17 cellular contexts compared by ENCODE assay signal in genomic region chr5:172593721-172594120, GRCh38. TPM values are rescaled to one million over a fixed set of nuclear protein-coding genes. Genes with fewer than 3 reads are reported as not detected.
DNase-seq lines count a peak whose midpoint lies in the region; ATAC-seq lines count a peak whose summit lies in the region.
"Had no signal": no experiment of that assay in that cellular context is flagged by ENCODE, and none has a peak within 500 bp of the region (broad histone marks: within the 10 kb centered on the region; RNA-seq: fewer than 3 reads in every experiment).

No MANE protein-coding gene starts in this region.

- DNase-seq in cardiac septum (ENCODE audit: low spot score) (peak; percentile 27), left ventricle myocardium superior (no peak), mesenteric fat pad (ENCODE audit: low spot score) (peak; percentile 51), posterior vena cava (ENCODE audit: low spot score) (peak; percentile 38), NCI-H1092 (lab: John Stamatoyannopoulos, UW) (no peak), hippocampal formation (lab: John Stamatoyannopoulos, UW) (no peak)
- DNase-seq: 8988T; ACHN; AML-193; BE2C; Caco-2; CD4-positive, CD25-positive, alpha-beta regulatory T cell; CD8-positive, alpha-beta T cell; DMS153; DND-41; GOT3; HFFc6 had no signal

- intact Hi-C loops in cardiac septum (cut with DNase I) = no loop called here
- intact Hi-C loops in left ventricle myocardium superior (cut with micrococcal nuclease) = no loop called here
- intact Hi-C loops in posterior vena cava (cut with DNase I) = no loop called here

- no peak for ATAC-seq in left ventricle myocardium superior
- ATAC-seq: CD8-positive, alpha-beta T cell had no signal

RNA-seq across cellular contexts. Expression of gene NEURL1B, which starts 47.3 kb away (rescaled TPM):
- 19.7 TPM for total RNA-seq in cardiac septum
- total RNA-seq in left ventricle myocardium superior = 32.0 TPM
- 35.8 TPM for total RNA-seq in mesenteric fat pad
- total RNA-seq in posterior vena cava = 10 to 100 TPM; 32.9 to 38.6 TPM

Comparison
In these comparisons a context has a peak if more than half of its experiments do, and no peak if none do; other contexts are left out.
1. DNase-seq: peak in cardiac septum (single experiment), mesenteric fat pad (single experiment) and posterior vena cava (single experiment); none in left ventricle myocardium superior (single experiment), NCI-H1092 (single experiment) and hippocampal formation (0 of 2).